Comparison of ENCODE assay signal across 19 cellular contexts in the genomic region with DNA sequence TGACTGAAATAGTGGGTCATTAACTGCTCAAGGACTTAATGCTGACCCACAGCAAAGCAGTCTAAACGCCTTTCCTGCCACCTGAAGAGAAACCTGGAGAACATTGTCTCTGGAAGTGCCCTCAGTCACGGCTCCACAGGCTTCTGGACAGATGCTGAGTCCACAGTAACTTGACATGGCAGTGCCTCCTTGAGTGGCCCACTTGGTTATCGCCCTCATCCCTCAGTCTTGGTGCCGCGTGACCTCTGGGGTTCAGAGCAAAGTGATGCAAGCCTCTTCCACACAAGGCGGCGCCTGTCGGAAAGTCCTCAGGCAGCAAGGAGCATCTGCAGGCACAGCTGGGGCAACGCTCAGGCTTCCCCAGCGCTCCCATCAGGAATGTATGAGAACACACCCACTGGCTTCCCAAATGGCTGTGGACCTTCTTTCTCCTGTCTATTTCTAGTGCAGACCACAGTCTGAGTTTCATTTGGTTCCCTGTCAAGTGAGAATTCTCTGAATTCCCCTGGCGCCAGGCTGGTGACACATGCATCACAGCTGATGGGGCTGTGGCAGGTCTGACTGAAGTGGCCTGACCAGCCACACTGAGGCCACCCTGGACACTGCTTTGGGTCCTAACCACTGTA. TPM values are rescaled to one million over a fixed set of nuclear protein-coding genes. Genes with fewer than 3 reads are reported as not detected.
DNase-seq lines count a peak whose midpoint lies in the region; ATAC-seq, FAIRE-seq and TF ChIP-seq lines count a peak whose summit lies in the region.
"Had no signal": no experiment of that assay in that cellular context is flagged by ENCODE, and none has a peak within 500 bp of the region (broad histone marks: within the 10 kb centered on the region; RNA-seq: fewer than 3 reads in every experiment).

No MANE protein-coding gene starts in this region.

- H3K4me1 Mint-ChIP-seq in GM23338 (peaks cover 12% of the 10 kb centered on the region), astrocyte (ENCODE audit: low read depth, unreplicated experiment) (peaks cover 54% of the 10 kb centered on the region)

- H3K36me3 ChIP-seq in GM23338 (ENCODE audit: insufficient read depth): peaks cover 4% of the 10 kb centered on the region; the same call in 1 of the 2 replicates
- H3K36me3 ChIP-seq in astrocyte (ENCODE audit: insufficient read depth, low read length): no peaks in the 10 kb centered on the region
- no peaks in the 10 kb centered on the region for H3K36me3 ChIP-seq in thoracic aorta
- H3K36me3 ChIP-seq: neural progenitor cell had no signal

- H3K9me2 ChIP-seq in GM23338 (ENCODE audit: insufficient read depth): no peaks in the 10 kb centered on the region

- no peaks in the 10 kb centered on the region for H3K27me3 ChIP-seq in GM23338 (ENCODE audit: insufficient read depth)
- no peaks in the 10 kb centered on the region for H3K27me3 ChIP-seq in astrocyte (ENCODE audit: insufficient read depth, low read length)
- no peaks in the 10 kb centered on the region for H3K27me3 ChIP-seq in thoracic aorta (replicated peaks; ENCODE audit: insufficient read depth)
- no peaks in the 10 kb centered on the region for H3K27me3 ChIP-seq in foreskin keratinocyte
- H3K27me3 ChIP-seq: neural progenitor cell had no signal

- no peaks in the 10 kb centered on the region for H3F3A ChIP-seq in GM23338 (replicated peaks; ENCODE audit: low read depth)

- H3K9me3 ChIP-seq in astrocyte (ENCODE audit: insufficient read depth, low read depth, low read length) (no peaks in the 10 kb centered on the region), thoracic aorta (no peaks in the 10 kb centered on the region)
- H3K9me3 ChIP-seq: Caco-2 had no signal

- H3K4me3 Mint-ChIP-seq in GM23338: no peak overlapping the region
- peak overlapping the region; percentile 15 for H3K4me3 Mint-ChIP-seq in astrocyte (ENCODE audit: unreplicated experiment)
- H3K4me3 Mint-ChIP-seq: neural progenitor cell; T-helper 1 cell treated with Interleukin-12 subunit alpha and Interleukin-12 subunit beta and Interleukin-4 antibody, amounts not matched to agents 30 μg/mL and 1 μg/mL, for 36 hours had no signal

- DNase-seq in GM23338 (ENCODE audit: low spot score) (no peak), astrocyte (ENCODE audit: low read depth) (peak; percentile 60), left ventricle myocardium superior (peak; percentile 63), thoracic aorta (ENCODE audit: low spot score) (no peak), foreskin keratinocyte (no peak), NCI-H82 (lab: John Stamatoyannopoulos, UW) (no peak)
- no peak for DNase-seq in activated CD4-positive, alpha-beta T cell treated with anti-CD3 and anti-CD28 coated beads, Interleukin-2, amount 50 U/mL, for 48 hours
- DNase-seq: activated CD4-positive, alpha-beta T cell treated with anti-CD3 and anti-CD28 coated beads for 4 hours; activated T-cell treated with anti-CD3 and anti-CD28 coated beads, Interleukin-2, amount 50 U/mL, for 48 hours; amniotic stem cell; Caco-2; NCI-H226; PC-3 had no signal

- intact Hi-C loops in left ventricle myocardium superior (cut with micrococcal nuclease): no loop called here

- H3K36me3 Mint-ChIP-seq in GM23338 (ENCODE audit: low read depth): peaks cover 9% of the 10 kb centered on the region; the same call in 1 of the 3 replicates
- peaks cover 12% of the 10 kb centered on the region for H3K36me3 Mint-ChIP-seq in astrocyte (ENCODE audit: low read depth, unreplicated experiment)

- H3K27me3 Mint-ChIP-seq in GM23338 (ENCODE audit: insufficient read depth, low read depth, poor library complexity) (peaks cover 4% of the 10 kb centered on the region), astrocyte (ENCODE audit: low read depth, unreplicated experiment) (no peaks in the 10 kb centered on the region)

- H3K9me3 Mint-ChIP-seq in GM23338: no peaks in the 10 kb centered on the region
- H3K9me3 Mint-ChIP-seq in astrocyte (ENCODE audit: unreplicated experiment): no peaks in the 10 kb centered on the region
- H3K9me3 Mint-ChIP-seq: neural progenitor cell; T-helper 1 cell treated with Interleukin-12 subunit alpha and Interleukin-12 subunit beta and Interleukin-4 antibody, amounts not matched to agents 30 μg/mL and 1 μg/mL, for 36 hours had no signal

- FAIRE-seq in astrocyte (lab: Jason Lieb, UNC): peak; percentile 37

- no peak overlapping the region for H3K27ac ChIP-seq in GM23338 (ENCODE audit: low read depth)
- H3K27ac ChIP-seq in astrocyte (ENCODE audit: low read depth, low read length): no peak overlapping the region
- peak overlapping the region; percentile 19 to 22 for H3K27ac ChIP-seq in thoracic aorta
- H3K27ac ChIP-seq in foreskin keratinocyte: no peak overlapping the region
- H3K27ac ChIP-seq: neural progenitor cell had no signal

- no peak overlapping the region for H3K4me2 ChIP-seq in GM23338
- H3K4me2 ChIP-seq in astrocyte (ENCODE audit: low read length): peak overlapping the region; percentile 0
- H3K4me2 ChIP-seq: neural progenitor cell, smooth muscle cell had no signal

- H4K20me1 ChIP-seq in GM23338 (replicated peaks; ENCODE audit: insufficient read depth) (peaks cover 22% of the 10 kb centered on the region; the same call in 1 of the 2 replicates), astrocyte (ENCODE audit: insufficient read depth, low read length) (peaks cover 14% of the 10 kb centered on the region)

- no peak overlapping the region for H2AFZ ChIP-seq in GM23338
- H2AFZ ChIP-seq in astrocyte (ENCODE audit: low read depth, low read length): no peak overlapping the region
- H2AFZ ChIP-seq: neural progenitor cell had no signal

- H3K4me1 ChIP-seq in GM23338 (ENCODE audit: insufficient read depth) (no peaks in the 10 kb centered on the region), astrocyte (ENCODE audit: insufficient read depth, low read length) (peaks cover 23% of the 10 kb centered on the region), thoracic aorta (ENCODE audit: control insufficient read depth in 1 of 2, low read depth in 2 of 2) (peaks cover 30 to 55% of the 10 kb centered on the region in 2 donors), foreskin keratinocyte (no peaks in the 10 kb centered on the region)
- H3K4me1 ChIP-seq: Caco-2 had no signal

- H3K79me2 ChIP-seq in GM23338 (replicated peaks; ENCODE audit: insufficient read depth) (no peaks in the 10 kb centered on the region), astrocyte (ENCODE audit: insufficient read depth, low read length) (no peaks in the 10 kb centered on the region)

- no peak overlapping the region for H3K4me3 ChIP-seq in GM23338
- no peak overlapping the region for H3K4me3 ChIP-seq in astrocyte (ENCODE audit: insufficient read depth, low read depth, low read length)
- no peak overlapping the region for H3K4me3 ChIP-seq in thoracic aorta
- H3K4me3 ChIP-seq: neural progenitor cell, smooth muscle cell had no signal

- no peak overlapping the region for H3K9ac ChIP-seq in astrocyte (ENCODE audit: low read length)
- H3K9ac ChIP-seq: neural progenitor cell had no signal

- no peak for TF ChIP-seq CTCF in GM23338 (conservative IDR thresholded peaks at IDR 0.05; ENCODE audit: low read depth in 2 of 2)
- TF ChIP-seq CTCF in astrocyte (IDR thresholded peaks at IDR 0.05; ENCODE audit: insufficient read depth, low read depth, low read length): no peak
- no peak for TF ChIP-seq CTCF in thoracic aorta (IDR thresholded peaks at IDR 0.05)
- TF ChIP-seq CTCF in foreskin keratinocyte (conservative IDR thresholded peaks at IDR 0.05): no peak

- ATAC-seq in GM23338: peak; percentile 32
- ATAC-seq in left ventricle myocardium superior: peak; percentile 57
- ATAC-seq in thoracic aorta (ENCODE audit: insufficient number of reproducible peaks, low FRiP score, low read depth): peak; percentile 62
- no peak for ATAC-seq in HG03196 (IDR thresholded peaks at IDR 0.05; ENCODE audit: unreplicated experiment)
- no peak for ATAC-seq in foreskin keratinocyte
- ATAC-seq: PC-3 had no signal

- H3K27ac Mint-ChIP-seq in GM23338 (no peak overlapping the region), astrocyte (ENCODE audit: unreplicated experiment) (peak overlapping the region; percentile 22)
- H3K27ac Mint-ChIP-seq: neural progenitor cell; T-helper 1 cell treated with Interleukin-12 subunit alpha and Interleukin-12 subunit beta and Interleukin-4 antibody, amounts not matched to agents 30 μg/mL and 1 μg/mL, for 36 hours had no signal

RNA-seq across cellular contexts. Expression of a gene that starts 13.0 kb away (rescaled TPM):
- not detected in 2 replicates for total RNA-seq in GM23338 (2014; rRNA removed; shearing (Covaris generic))
- polyA plus RNA-seq in GM23338 (2016; fragmentation: Nextera tagmentation; extraction: Ambion mirVana): 0.13 TPM in 1 of 2 replicates, not detected in the other
- 0.70 and 0.86 TPM in 2 replicates for total RNA-seq in astrocyte
- total RNA-seq in left ventricle myocardium superior: 1.0 TPM
- total RNA-seq in thoracic aorta: 10 to 100 TPM; 19.4 to 37.0 TPM
- total RNA-seq in foreskin keratinocyte: not detected in 2 replicates
- not detected in 2 replicates for polyA plus RNA-seq in foreskin keratinocyte
- total RNA-seq: Caco-2, HT-29, liver, PC-3, smooth muscle cell had no signal

Comparison
In these comparisons a context has a peak if more than half of its experiments do, and no peak if none do; other contexts are left out.
1. ATAC-seq: peak in GM23338 (single experiment), left ventricle myocardium superior (single experiment) and thoracic aorta (single experiment); none in HG03196 (single experiment) and foreskin keratinocyte (single experiment).
2. DNase-seq: peak in astrocyte (single experiment) and left ventricle myocardium superior (single experiment); none in GM23338 (single experiment), thoracic aorta (single experiment), activated CD4-positive, alpha-beta T cell treated with anti-CD3 and anti-CD28 coated beads, Interleukin-2, amount 50 U/mL, for 48 hours (0 of 2), foreskin keratinocyte (0 of 2) and NCI-H82 (single experiment).
3. H3K27ac ChIP-seq: peak in thoracic aorta (2 of 2); none in GM23338 (single experiment), astrocyte (single experiment) and foreskin keratinocyte (single experiment).